In the genomic region with DNA sequence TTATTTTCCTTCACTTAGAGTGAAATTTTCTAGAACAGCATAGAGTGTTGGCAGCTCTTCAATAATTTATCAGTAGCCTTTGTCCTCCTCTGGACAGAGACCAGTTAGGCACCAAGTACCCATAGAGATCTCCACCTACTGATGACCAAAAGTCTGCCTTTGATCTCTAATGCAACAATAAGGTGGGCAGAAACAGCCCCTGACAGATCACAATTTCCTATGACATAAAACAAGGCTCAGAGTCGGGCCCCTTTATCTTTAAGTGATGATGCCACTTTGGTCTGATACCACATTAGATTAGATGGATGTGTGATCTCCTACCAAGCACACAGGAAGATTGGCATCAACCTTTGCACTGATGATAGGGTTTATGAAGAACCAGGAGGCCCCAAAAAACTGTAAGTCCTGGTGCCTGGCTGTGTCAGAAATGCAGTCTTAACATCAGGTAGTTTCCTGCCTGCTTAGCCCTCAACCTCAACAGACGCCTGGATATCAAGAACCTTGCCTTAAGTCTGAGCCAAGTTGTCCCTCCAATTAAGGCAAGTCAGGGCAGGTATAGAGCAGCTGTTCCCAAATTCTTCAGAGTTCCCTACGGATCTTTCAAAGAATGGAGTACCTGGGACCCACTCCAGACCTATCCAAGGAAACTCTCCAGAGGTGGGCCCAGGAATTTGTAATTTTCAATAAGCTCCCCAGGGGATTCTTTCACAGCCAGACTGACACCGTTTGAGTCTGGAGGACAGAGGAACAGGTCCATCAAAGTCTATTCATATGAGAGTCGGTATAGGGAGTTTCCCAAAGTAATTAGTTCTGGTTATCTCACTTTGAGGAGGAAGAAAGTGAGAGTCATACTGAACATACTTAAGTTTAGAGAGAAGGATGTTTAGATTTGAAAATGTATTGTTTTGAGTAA, we compare ENCODE assay signal across 13 cellular contexts. TPM values are rescaled to one million over a fixed set of nuclear protein-coding genes. Genes with fewer than 3 reads are reported as not detected.
DNase-seq lines count a peak whose midpoint lies in the region; ATAC-seq and TF ChIP-seq lines count a peak whose summit lies in the region.
"Had no signal": no experiment of that assay in that cellular context is flagged by ENCODE, and none has a peak within 500 bp of the region (broad histone marks: within the 10 kb centered on the region; RNA-seq: fewer than 3 reads in every experiment).

No MANE protein-coding gene starts in this region.

- H3K9me3 ChIP-seq in lung (ENCODE audit: control insufficient read depth in 2 of 2, insufficient read depth in 1 of 2, low read length in 1 of 2) (no peaks in the 10 kb centered on the region), transverse colon (no peaks in the 10 kb centered on the region), upper lobe of left lung (no peaks in the 10 kb centered on the region)
- H3K9me3 ChIP-seq: sigmoid colon had no signal

- ATAC-seq in lung (ENCODE audit: insufficient read depth, low FRiP score) (no peak), upper lobe of left lung (ENCODE audit: low FRiP score in 2 of 2) (no peak)
- ATAC-seq: foreskin keratinocyte had no signal

- H3K36me3 Mint-ChIP-seq in activated T-cell treated with anti-CD3 and anti-CD28 coated beads, Interleukin-2, amount 50 U/mL, for 24 hours (ENCODE audit: low read depth), result no peaks in the 10 kb centered on the region
- no peaks in the 10 kb centered on the region for H3K36me3 Mint-ChIP-seq in HFFc6 (ENCODE audit: low read depth)
- H3K36me3 Mint-ChIP-seq: brain had no signal

- no peaks in the 10 kb centered on the region for H3K27me3 Mint-ChIP-seq in activated T-cell treated with anti-CD3 and anti-CD28 coated beads, Interleukin-2, amount 50 U/mL, for 24 hours
- H3K27me3 Mint-ChIP-seq in HFFc6 (ENCODE audit: insufficient read depth), result peaks cover 23% of the 10 kb centered on the region

- TF ChIP-seq POLR2A in transverse colon (IDR thresholded peaks at IDR 0.05) (no peak), upper lobe of left lung (IDR thresholded peaks at IDR 0.05) (no peak)

- no peaks in the 10 kb centered on the region for H3K9me3 Mint-ChIP-seq in activated T-cell treated with anti-CD3 and anti-CD28 coated beads, Interleukin-2, amount 50 U/mL, for 24 hours
- no peaks in the 10 kb centered on the region for H3K9me3 Mint-ChIP-seq in HFFc6
- H3K9me3 Mint-ChIP-seq: brain had no signal

- H3K4me3 Mint-ChIP-seq in activated T-cell treated with anti-CD3 and anti-CD28 coated beads, Interleukin-2, amount 50 U/mL, for 24 hours, result peak overlapping the region; percentile 57
- H3K4me3 Mint-ChIP-seq in HFFc6, result no peak overlapping the region
- H3K4me3 Mint-ChIP-seq: brain had no signal

- TF ChIP-seq EP300 in transverse colon (IDR thresholded peaks at IDR 0.05; ENCODE audit: low read depth) (no peak), upper lobe of left lung (IDR thresholded peaks at IDR 0.05) (no peak)

- 56 to 68% methylated on average over 5 of the region's 5 CpGs for WGBS in lung, 2 donors
- 42 to 45% methylated on average over 2 to 5 of the region's 5 CpGs for WGBS in transverse colon (ENCODE audit: low coverage in 1 of 2), 2 donors
- WGBS in upper lobe of left lung, 2 donors, result 49 to 69% methylated on average over 5 of the region's 5 CpGs

- H3K27me3 ChIP-seq in lung (ENCODE audit: control insufficient read depth, insufficient read depth) (no peaks in the 10 kb centered on the region), transverse colon (no peaks in the 10 kb centered on the region), upper lobe of left lung (no peaks in the 10 kb centered on the region)
- H3K27me3 ChIP-seq: sigmoid colon had no signal

- no peak overlapping the region for H3K27ac ChIP-seq in lung (ENCODE audit: low read depth in 1 of 2, low read length in 1 of 2)
- H3K27ac ChIP-seq in transverse colon, result no peak overlapping the region
- H3K27ac ChIP-seq in upper lobe of left lung, result no peak overlapping the region
- H3K27ac ChIP-seq: foreskin keratinocyte, sigmoid colon had no signal

- no peaks in the 10 kb centered on the region for H3K36me3 ChIP-seq in lung (ENCODE audit: control insufficient read depth in 2 of 2, insufficient read depth in 2 of 2, low read length in 2 of 2)
- H3K36me3 ChIP-seq in transverse colon, result no peaks in the 10 kb centered on the region
- no peaks in the 10 kb centered on the region for H3K36me3 ChIP-seq in upper lobe of left lung
- H3K36me3 ChIP-seq: sigmoid colon had no signal

- peak; percentile 28 for DNase-seq in GM10266 (ENCODE audit: extremely low spot score)
- peak; percentile 41 to 83 for DNase-seq in NCI-H524 (lab: John Stamatoyannopoulos, UW)
- DNase-seq in activated T-cell treated with anti-CD3 and anti-CD28 coated beads, Interleukin-2, amount 50 U/mL, for 24 hours, result peak; percentile 43
- peak; percentile 21 for DNase-seq in lung (ENCODE audit: low spot score)
- no peak for DNase-seq in ecto neural progenitor cell (ENCODE audit: low spot score)
- no peak for DNase-seq in transverse colon
- no peak for DNase-seq in HFFc6
- no peak for DNase-seq in upper lobe of left lung
- DNase-seq: mesendoderm, sigmoid colon had no signal

- TF ChIP-seq CTCF in GM10266 (IDR thresholded peaks at IDR 0.05; ENCODE audit: control insufficient read depth, insufficient read depth, low read depth, missing control alignments), result no peak
- TF ChIP-seq CTCF in lung (IDR thresholded peaks at IDR 0.05; ENCODE audit: control extremely low read depth, extremely low read depth), result no peak
- no peak for TF ChIP-seq CTCF in transverse colon (IDR thresholded peaks at IDR 0.05)
- TF ChIP-seq CTCF in HFFc6 (IDR thresholded peaks at IDR 0.05), result no peak
- no peak for TF ChIP-seq CTCF in upper lobe of left lung (IDR thresholded peaks at IDR 0.05)

- H3K4me1 Mint-ChIP-seq in activated T-cell treated with anti-CD3 and anti-CD28 coated beads, Interleukin-2, amount 50 U/mL, for 24 hours (ENCODE audit: low read depth), result peaks cover 93% of the 10 kb centered on the region
- H3K4me1 Mint-ChIP-seq in HFFc6 (ENCODE audit: low read depth), result no peaks in the 10 kb centered on the region

- intact Hi-C loops in transverse colon (cut with DNase I; ENCODE audit: low total_unique reads), result no loop called here

- H3K4me3 ChIP-seq in lung, result no peak overlapping the region
- H3K4me3 ChIP-seq in transverse colon, result no peak overlapping the region
- H3K4me3 ChIP-seq in upper lobe of left lung, result no peak overlapping the region
- H3K4me3 ChIP-seq: sigmoid colon had no signal

- in situ Hi-C loops in transverse colon (cut with MboI; ENCODE audit: low pct_ligation_motif_present in 1 of 4, low pct_unique_long_range_greater_than_20kb in 1 of 4, low sequenced_read_pairs in 3 of 4), result loop anchor here in 1 of 4 donors (5.0 to 25.0 kb wide), 2 partner anchors 99 to 609 kb away; no protein-coding TSS in a partner anchor

- H3K4me1 ChIP-seq in lung (ENCODE audit: control insufficient read depth in 2 of 2, insufficient read depth in 2 of 2, low read length in 2 of 2), result peaks cover 0 to 2% of the 10 kb centered on the region in 2 donors
- H3K4me1 ChIP-seq in transverse colon, result no peaks in the 10 kb centered on the region
- H3K4me1 ChIP-seq in upper lobe of left lung, result no peaks in the 10 kb centered on the region
- H3K4me1 ChIP-seq: sigmoid colon had no signal

- peak overlapping the region; percentile 95 for H3K27ac Mint-ChIP-seq in activated T-cell treated with anti-CD3 and anti-CD28 coated beads, Interleukin-2, amount 50 U/mL, for 24 hours
- no peak overlapping the region for H3K27ac Mint-ChIP-seq in HFFc6
- H3K27ac Mint-ChIP-seq: brain had no signal

RNA-seq across cellular contexts. Expression of gene TMPRSS4, which starts 30.6 kb away (rescaled TPM):
- 10 to 100 TPM in 1 of 2 donors, 1 to 10 TPM in 1; 4.8 to 10.1 TPM for total RNA-seq in lung
- polyA plus RNA-seq in lung, result 1 to 10 TPM; 8.7 to 8.8 TPM
- total RNA-seq in transverse colon, result 100 to 1,000 TPM; 224 to 423 (median 248) TPM
- total RNA-seq in HFFc6 (2021; fragmentation: NEBNext Ultra II Directional; extraction: Animal tissue kit (Norgen Biotek cat#: 25700)), result not detected
- total RNA-seq in upper lobe of left lung, result 10 to 100 TPM in 1 of 6 donors, 1 to 10 TPM in 5; 1.6 to 14.3 (median 3.1) TPM
- total RNA-seq: T-helper 1 cell treated with Interleukin-12 subunit alpha and Interleukin-12 subunit beta and Interleukin-4 antibody, amounts not matched to agents 30 ng/mL and 1 ng/mL, for 36 hours had no signal

RNA-seq across cellular contexts. Expression of gene SMIM35, which starts 40.5 kb away (rescaled TPM):
- total RNA-seq in lung, result under 1 TPM; 0.06 to 0.17 TPM
- under 1 TPM; 0.06 to 0.15 TPM for polyA plus RNA-seq in lung
- not detected for total RNA-seq in transverse colon
- not detected for total RNA-seq in HFFc6 (2021; fragmentation: NEBNext Ultra II Directional; extraction: Animal tissue kit (Norgen Biotek cat#: 25700))
- not detected for total RNA-seq in upper lobe of left lung
- total RNA-seq: foreskin keratinocyte, sigmoid colon had no signal
- polyA plus RNA-seq: foreskin keratinocyte had no signal

Comparison
In these comparisons a context has a peak if more than half of its experiments do, and no peak if none do; other contexts are left out.
1. DNase-seq: peak in GM10266 (single experiment), NCI-H524 (2 of 2), activated T-cell treated with anti-CD3 and anti-CD28 coated beads, Interleukin-2, amount 50 U/mL, for 24 hours (single experiment) and lung (single experiment); none in ecto neural progenitor cell (single experiment), transverse colon (single experiment), HFFc6 (single experiment) and upper lobe of left lung (0 of 2).
2. RNA of gene TMPRSS4, which starts 30.6 kb away (total RNA-seq): 224 to 423 TPM in transverse colon; 4.8 to 10.1 TPM in lung, 1.6 to 14.3 TPM in upper lobe of left lung and not detected in HFFc6; every median in the first group is over 10 times any median in the second.